Comparison of ENCODE assay signal across 29 cellular contexts in genomic region chr1:3064296-3064850, GRCh38. TPM values are rescaled to one million over a fixed set of nuclear protein-coding genes. Genes with fewer than 3 reads are reported as not detected.
A peak's percentile ranks its signal among the peaks of the same experiment; 100 is the strongest.
DNase-seq lines count a peak whose midpoint lies in the region; ATAC-seq, FAIRE-seq and TF ChIP-seq lines count a peak whose summit lies in the region.
"Had no signal": no experiment of that assay in that cellular context is flagged by ENCODE, and none has a peak within 500 bp of the region (broad histone marks: within the 10 kb centered on the region; RNA-seq: fewer than 3 reads in every experiment).

No MANE protein-coding gene starts in this region.

- no peak overlapping the region for H3K4ac ChIP-seq in neuronal stem cell (ENCODE audit: low read length)

- TF ChIP-seq CTCF in coronary artery (IDR thresholded peaks at IDR 0.05) = no peak
- no peak for TF ChIP-seq CTCF in thoracic aorta (IDR thresholded peaks at IDR 0.05)

- peaks cover 4% of the 10 kb centered on the region for H3K79me1 ChIP-seq in neuronal stem cell (ENCODE audit: low read depth, low read length)

- no peak overlapping the region for H2BK120ac ChIP-seq in neuronal stem cell (ENCODE audit: low read depth, low read length)

- no peaks in the 10 kb centered on the region for H3K36me3 ChIP-seq in neuronal stem cell (replicated peaks in 1 of 2; ENCODE audit: control insufficient read depth in 2 of 2, insufficient read depth in 2 of 2, low read length in 2 of 2)
- H3K36me3 ChIP-seq in thoracic aorta = peaks cover 2% of the 10 kb centered on the region
- H3K36me3 ChIP-seq: MG63, thyroid gland had no signal

- no peak overlapping the region for H2BK12ac ChIP-seq in neuronal stem cell (ENCODE audit: low read length)

- no peak overlapping the region for H2AFZ ChIP-seq in neuronal stem cell (ENCODE audit: low read length)

- H4K8ac ChIP-seq in neuronal stem cell (ENCODE audit: low read depth, low read length) = no peak overlapping the region

- FAIRE-seq in HTR-8/SVneo (lab: Jason Lieb, UNC) = no peak
- FAIRE-seq: A204.1, G401.6, K562 had no signal

- H3K18ac ChIP-seq in neuronal stem cell (ENCODE audit: low read length) = peak overlapping the region; percentile 16

- H3K9me3 ChIP-seq in neuronal stem cell (replicated peaks in 1 of 2; ENCODE audit: control insufficient read depth in 2 of 2, insufficient read depth in 1 of 2, low read depth in 1 of 2, low read length in 2 of 2) (peaks cover 0 to 3% of the 10 kb centered on the region in 2 donors), thoracic aorta (no peaks in the 10 kb centered on the region)
- H3K9me3 ChIP-seq: MG63, mucosa of descending colon, thyroid gland had no signal

- ATAC-seq in thoracic aorta (ENCODE audit: insufficient number of reproducible peaks, low FRiP score, low read depth) (no peak), HG02970 (IDR thresholded peaks at IDR 0.05; ENCODE audit: low FRiP score, unreplicated experiment) (no peak)
- ATAC-seq: activated naive CD8-positive, alpha-beta T cell treated with anti-CD3 and anti-CD28 coated beads, Interleukin-2, amount 50 U/mL, for 24 hours; K562; mucosa of descending colon; stimulated activated memory B cell treated with anti-CD40 and anti-IgM and Interleukin-4, amounts not matched to agents 10 μg/mL and 1 μg/mL and 100 μg/mL, for 72 hours had no signal

- no peak overlapping the region for H4K91ac ChIP-seq in neuronal stem cell (ENCODE audit: low read depth, low read length, poor library complexity)

- peak overlapping the region; percentile 7 for H2BK15ac ChIP-seq in neuronal stem cell (ENCODE audit: low read length)

- H3K4me3 ChIP-seq in coronary artery = peak overlapping the region; percentile 99
- H3K4me3 ChIP-seq in neuronal stem cell (ENCODE audit: low read length in 2 of 2) = no peak overlapping the region
- H3K4me3 ChIP-seq in thoracic aorta = peak overlapping the region; percentile 91
- H3K4me3 ChIP-seq: K562, MG63, mucosa of descending colon, thyroid gland had no signal

- H3K27me3 ChIP-seq in neuronal stem cell (ENCODE audit: control insufficient read depth in 3 of 3, insufficient read depth in 3 of 3, low read depth in 1 of 3, low read length in 3 of 3) = peaks cover 43 to 96% (median 79%) of the 10 kb centered on the region in 3 experiments
- H3K27me3 ChIP-seq in thoracic aorta (replicated peaks; ENCODE audit: insufficient read depth) = no peaks in the 10 kb centered on the region
- H3K27me3 ChIP-seq: MG63, thyroid gland had no signal

- DNase-seq in activated effector memory CD4-positive, alpha-beta T cell treated with anti-CD3 and anti-CD28 coated beads, Interleukin-2, amount 50 U/mL, for 16 hours = peak; percentile 38
- no peak for DNase-seq in activated effector memory CD4-positive, alpha-beta T cell treated with Interleukin-2 at 50 U/mL for 16 hours
- peak; percentile 57 for DNase-seq in coronary artery (ENCODE audit: low spot score)
- no peak for DNase-seq in neuronal stem cell (ENCODE audit: low spot score)
- no peak for DNase-seq in thoracic aorta (ENCODE audit: low spot score)
- no peak for DNase-seq in HTR-8/SVneo (ENCODE audit: insufficient read length, low spot score)
- DNase-seq in effector CD4-positive, alpha-beta T cell = no peak
- DNase-seq: activated CD4-positive, alpha-beta T cell treated with anti-CD3 and anti-CD28 coated beads, Interleukin-2, amount 50 U/mL, for 4 hours; activated CD8-positive, alpha-beta memory T cell treated with anti-CD3 and anti-CD28 coated beads, Interleukin-2, amount 50 U/mL, for 48 hours; activated gamma-delta T cell treated with Interleukin-2 at 50 U/mL for 16 hours; activated naive CD8-positive, alpha-beta T cell treated with anti-CD3 and anti-CD28 coated beads, Interleukin-2, amount 50 U/mL, for 24 hours; DMS153; MG63; NCI-H1417; NCI-H2107; NCI-H446 treated with DMSO at 0.1 percent for 48 hours; stimulated activated CD4-positive, alpha-beta T cell treated with anti-CD3 and anti-CD28 coated beads, Interleukin-4, amount 100 ng/mL, for 1 hour; T-helper 9 cell had no signal

- peak overlapping the region in 1 of 2 donors; percentile 100 for H3K27ac ChIP-seq in coronary artery
- no peak overlapping the region for H3K27ac ChIP-seq in neuronal stem cell (replicated peaks; ENCODE audit: low read length)
- H3K27ac ChIP-seq in thoracic aorta = peak overlapping the region; percentile 58 to 94
- H3K27ac ChIP-seq: thyroid gland had no signal

- no peak overlapping the region for H3K23ac ChIP-seq in neuronal stem cell (ENCODE audit: low read depth, low read length, poor library complexity)

- no CpG with 5 or more reads among the region's 17 CpGs for WGBS in neuronal stem cell (ENCODE audit: extremely low coverage in 2 of 2, insufficient read length in 2 of 2, insufficient replicate concordance in 1 of 2), 2 donors

- H2AK5ac ChIP-seq in neuronal stem cell (ENCODE audit: low read depth, low read length) = peak overlapping the region; percentile 64

- H3K4me2 ChIP-seq in neuronal stem cell (ENCODE audit: insufficient read depth, low read length, poor library complexity, severe bottlenecking) = no peak overlapping the region

- H2BK5ac ChIP-seq in neuronal stem cell (ENCODE audit: low read length) = no peak overlapping the region

- H3K9ac ChIP-seq in neuronal stem cell (ENCODE audit: low read depth, low read length, poor library complexity) = no peak overlapping the region

- H3K14ac ChIP-seq in neuronal stem cell (ENCODE audit: low read length) = no peak overlapping the region

- H3K4me1 ChIP-seq in neuronal stem cell (ENCODE audit: control insufficient read depth in 2 of 2, insufficient read depth in 1 of 2, low read depth in 1 of 2, low read length in 2 of 2) (peaks cover 0 to 22% of the 10 kb centered on the region in 2 donors), thoracic aorta (ENCODE audit: control insufficient read depth in 1 of 2, low read depth in 2 of 2) (peaks cover 11 to 51% of the 10 kb centered on the region in 2 donors)

RNA-seq across cellular contexts. Expression of gene PRDM16, which starts 4.6 kb away (rescaled TPM):
- polyA plus RNA-seq in neuronal stem cell (2013, experiment 1 of 2) = 7.9 TPM
- polyA plus RNA-seq in neuronal stem cell (2013, experiment 2 of 2) = 7.6 TPM
- 10 to 100 TPM; 68.9 to 85.4 TPM for total RNA-seq in thoracic aorta

RNA-seq across cellular contexts. Expression of gene ACTRT2, which starts 43.1 kb away (rescaled TPM):
- polyA plus RNA-seq in neuronal stem cell (2013, experiment 1 of 2) = 0.29 TPM
- polyA plus RNA-seq in neuronal stem cell (2013, experiment 2 of 2) = 0.29 TPM
- not detected for total RNA-seq in thoracic aorta
- total RNA-seq: epithelial cell of proximal tubule, K562, liver, mucosa of descending colon, pulmonary artery endothelial cell had no signal
- polyA plus RNA-seq: K562, liver, neural cell had no signal

Comparison
In these comparisons a context has a peak if more than half of its experiments do, and no peak if none do; other contexts are left out.
1. DNase-seq: peak in activated effector memory CD4-positive, alpha-beta T cell treated with anti-CD3 and anti-CD28 coated beads, Interleukin-2, amount 50 U/mL, for 16 hours (single experiment) and coronary artery (single experiment); none in activated effector memory CD4-positive, alpha-beta T cell treated with Interleukin-2 at 50 U/mL for 16 hours (single experiment), neuronal stem cell (single experiment), thoracic aorta (single experiment), HTR-8/SVneo (single experiment) and effector CD4-positive, alpha-beta T cell (single experiment).
2. H3K4me3 ChIP-seq: peak in coronary artery (single experiment) and thoracic aorta (single experiment); none in neuronal stem cell (0 of 2).